Comparison of ENCODE assay signal across 12 cellular contexts in the genomic region with DNA sequence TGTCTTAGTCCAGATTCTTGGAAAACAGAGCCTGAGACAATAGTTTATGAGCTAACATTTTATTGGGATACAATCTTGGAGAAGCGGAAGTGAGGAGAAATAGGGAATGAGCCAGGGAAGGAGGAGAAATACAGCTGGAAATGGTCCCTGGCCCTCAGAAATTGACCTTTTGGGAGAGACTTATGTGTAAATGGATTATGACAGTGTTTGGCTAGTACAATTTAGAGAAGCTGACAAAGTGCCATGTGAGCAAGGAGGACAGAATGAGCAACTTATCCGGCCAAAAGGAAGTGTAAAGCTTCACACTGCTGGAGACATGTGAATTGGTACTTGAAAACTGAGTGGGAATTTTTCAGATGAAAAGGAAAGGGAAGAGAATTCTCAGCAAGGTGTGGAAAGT. TPM values are rescaled to one million over a fixed set of nuclear protein-coding genes. Genes with fewer than 3 reads are reported as not detected.
DNase-seq lines count a peak whose midpoint lies in the region; ATAC-seq and TF ChIP-seq lines count a peak whose summit lies in the region.
"Had no signal": no experiment of that assay in that cellular context is flagged by ENCODE, and none has a peak within 500 bp of the region (broad histone marks: within the 10 kb centered on the region; RNA-seq: fewer than 3 reads in every experiment).

No MANE protein-coding gene starts in this region.

- H3K18ac ChIP-seq in mesenchymal stem cell (ENCODE audit: low read depth in 1 of 2, low read length in 2 of 2) = no peak overlapping the region

- H3K4ac ChIP-seq in mesenchymal stem cell (ENCODE audit: low read depth in 1 of 2, low read length in 2 of 2) = no peak overlapping the region

- H2AK5ac ChIP-seq in mesenchymal stem cell (ENCODE audit: low read length, severe bottlenecking) = no peak overlapping the region

- peaks cover 8% of the 10 kb centered on the region for H3K79me1 ChIP-seq in mesenchymal stem cell (replicated peaks; ENCODE audit: low read length, poor library complexity, severe bottlenecking)

- H2AFZ ChIP-seq in mesenchymal stem cell (ENCODE audit: low read depth, low read length) = no peak overlapping the region

- no peaks in the 10 kb centered on the region for H3K9me3 Mint-ChIP-seq in activated T-helper 17 cell treated with anti-CD3 and anti-CD28 coated beads, Interleukin-2, amount 50 U/mL, for 72 hours

- intact Hi-C loops in left ventricle myocardium inferior (cut with micrococcal nuclease) = no loop called here
- intact Hi-C loops in Right ventricle myocardium inferior (cut with DNase I) = no loop called here

- H2BK120ac ChIP-seq in mesenchymal stem cell (ENCODE audit: low read depth, low read length) = no peak overlapping the region

- no peak overlapping the region for H4K91ac ChIP-seq in mesenchymal stem cell (ENCODE audit: low read length)

- no peak for DNase-seq in left ventricle myocardium inferior
- DNase-seq in Right ventricle myocardium inferior (ENCODE audit: missing footprints) = no peak
- no peak for DNase-seq in mesenchymal stem cell
- DNase-seq in tibial nerve (ENCODE audit: low spot score in 2 of 2) = no peak
- DNase-seq in D341Med (ENCODE audit: low spot score) = no peak
- DNase-seq: hippocampal formation, NCI-H2029, occipital lobe, SIG-M5 had no signal

- H3K27ac ChIP-seq in left ventricle myocardium inferior (replicated peaks) (no peak overlapping the region), mesenchymal stem cell (ENCODE audit: low read length, poor library complexity, severe bottlenecking) (peak overlapping the region; percentile 17), tibial nerve (peak overlapping the region in 1 of 4 donors; percentile 19)

- no peaks in the 10 kb centered on the region for H3K27me3 Mint-ChIP-seq in activated T-helper 17 cell treated with anti-CD3 and anti-CD28 coated beads, Interleukin-2, amount 50 U/mL, for 72 hours

- H3K4me3 ChIP-seq in left ventricle myocardium inferior = peak overlapping the region; percentile 60
- peak overlapping the region in 1 of 2 experiments; percentile 87 for H3K4me3 ChIP-seq in mesenchymal stem cell (ENCODE audit: insufficient read depth in 1 of 2, low read depth in 1 of 2, low read length in 2 of 2)
- no peak overlapping the region for H3K4me3 ChIP-seq in tibial nerve

- H3K4me3 Mint-ChIP-seq in activated T-helper 17 cell treated with anti-CD3 and anti-CD28 coated beads, Interleukin-2, amount 50 U/mL, for 72 hours = peak overlapping the region; percentile 97

- H3K36me3 Mint-ChIP-seq in activated T-helper 17 cell treated with anti-CD3 and anti-CD28 coated beads, Interleukin-2, amount 50 U/mL, for 72 hours (ENCODE audit: low read depth) = peaks cover 85% of the 10 kb centered on the region

- no peak for TF ChIP-seq EP300 in tibial nerve (IDR thresholded peaks at IDR 0.05)

- H3K9ac ChIP-seq in mesenchymal stem cell (ENCODE audit: low read length) = peak overlapping the region; percentile 96

- no peak for TF ChIP-seq CTCF in left ventricle myocardium inferior (IDR thresholded peaks at IDR 0.05; ENCODE audit: borderline replicate concordance)
- TF ChIP-seq CTCF in tibial nerve (IDR thresholded peaks at IDR 0.05) = no peak

- peaks cover 48% of the 10 kb centered on the region for H3K4me1 Mint-ChIP-seq in activated T-helper 17 cell treated with anti-CD3 and anti-CD28 coated beads, Interleukin-2, amount 50 U/mL, for 72 hours

- H3K14ac ChIP-seq in mesenchymal stem cell (ENCODE audit: low read length in 2 of 2) = no peak overlapping the region

- WGBS in mesenchymal stem cell = 66% methylated on average over 2 of the region's 2 CpGs
- WGBS in tibial nerve, 2 donors = 58 to 66% methylated on average over 2 of the region's 2 CpGs

- H3K9me3 ChIP-seq in left ventricle myocardium inferior (replicated peaks) = no peaks in the 10 kb centered on the region
- no peaks in the 10 kb centered on the region for H3K9me3 ChIP-seq in mesenchymal stem cell (ENCODE audit: control insufficient read depth, low read length)
- no peaks in the 10 kb centered on the region for H3K9me3 ChIP-seq in tibial nerve

- H3K4me2 ChIP-seq in mesenchymal stem cell (ENCODE audit: low read length, poor library complexity, severe bottlenecking) = peak overlapping the region; percentile 48

- no peak for ATAC-seq in Right ventricle myocardium inferior
- ATAC-seq in activated T-helper 17 cell treated with anti-CD3 and anti-CD28 coated beads, Interleukin-2, amount 50 U/mL, for 72 hours (replicated peaks) = no peak
- ATAC-seq in HG02623 (IDR thresholded peaks at IDR 0.05; ENCODE audit: unreplicated experiment) = no peak
- ATAC-seq in HG03135 (IDR thresholded peaks at IDR 0.05; ENCODE audit: unreplicated experiment) = no peak

- H3K27me3 ChIP-seq in left ventricle myocardium inferior (ENCODE audit: low read depth) = no peaks in the 10 kb centered on the region
- H3K27me3 ChIP-seq in mesenchymal stem cell (ENCODE audit: control insufficient read depth in 1 of 2, insufficient read depth in 1 of 2, low read length in 2 of 2) = no peaks in the 10 kb centered on the region
- no peaks in the 10 kb centered on the region for H3K27me3 ChIP-seq in tibial nerve

- H2BK5ac ChIP-seq in mesenchymal stem cell (ENCODE audit: low read depth, low read length, poor library complexity, severe bottlenecking) = no peak overlapping the region

- H3K27ac Mint-ChIP-seq in activated T-helper 17 cell treated with anti-CD3 and anti-CD28 coated beads, Interleukin-2, amount 50 U/mL, for 72 hours = peak overlapping the region; percentile 99

- no peak overlapping the region for H2BK12ac ChIP-seq in mesenchymal stem cell (ENCODE audit: low read length in 2 of 2)

- H2BK15ac ChIP-seq in mesenchymal stem cell (ENCODE audit: low read depth, poor library complexity, severe bottlenecking) = no peak overlapping the region

- H4K8ac ChIP-seq in mesenchymal stem cell (ENCODE audit: low read length) = no peak overlapping the region

- no peak overlapping the region for H3K23ac ChIP-seq in mesenchymal stem cell (ENCODE audit: low read length in 2 of 2)

- TF ChIP-seq POLR2A in tibial nerve (IDR thresholded peaks at IDR 0.05) = no peak

- H3K4me1 ChIP-seq in left ventricle myocardium inferior (peaks cover 3% of the 10 kb centered on the region), mesenchymal stem cell (ENCODE audit: control insufficient read depth, insufficient read depth, low read depth, low read length) (peaks cover 4% of the 10 kb centered on the region), tibial nerve (peaks cover 0 to 15% (median 5%) of the 10 kb centered on the region in 4 donors)

- H3K36me3 ChIP-seq in left ventricle myocardium inferior (no peaks in the 10 kb centered on the region), mesenchymal stem cell (ENCODE audit: control insufficient read depth in 1 of 2, insufficient read depth in 2 of 2, low read depth in 1 of 2, low read length in 2 of 2) (peaks cover 8 to 21% of the 10 kb centered on the region in 2 experiments), tibial nerve (no peaks in the 10 kb centered on the region)

RNA-seq across cellular contexts. Expression of a gene that starts 2.9 kb away (rescaled TPM):
- 7.0 TPM for total RNA-seq in left ventricle myocardium inferior
- total RNA-seq in Right ventricle myocardium inferior = 12.2 TPM
- 10 to 100 TPM; 45.9 to 50.2 TPM for total RNA-seq in activated T-helper 17 cell treated with anti-CD3 and anti-CD28 coated beads, Interleukin-2, amount 50 U/mL, for 72 hours
- polyA plus RNA-seq in mesenchymal stem cell (2013, experiment 1 of 2) = 29.1 TPM
- 31.3 TPM for polyA plus RNA-seq in mesenchymal stem cell (2013, experiment 2 of 2)
- total RNA-seq in tibial nerve = 10 to 100 TPM in 1 of 4 donors, 1 to 10 TPM in 3; 4.7 to 12.3 (median 6.5) TPM

RNA-seq across cellular contexts. Expression of a gene that starts 28.0 kb away (rescaled TPM):
- total RNA-seq in left ventricle myocardium inferior (32.7 TPM), Right ventricle myocardium inferior (31.1 TPM), tibial nerve (10 to 100 TPM; 16.5 to 34.7 (median 22.2) TPM)
- total RNA-seq in activated T-helper 17 cell treated with anti-CD3 and anti-CD28 coated beads, Interleukin-2, amount 50 U/mL, for 72 hours = 100 to 1,000 TPM; 113 to 151 TPM
- polyA plus RNA-seq in mesenchymal stem cell (2013, experiment 1 of 2) = 57.8 TPM
- polyA plus RNA-seq in mesenchymal stem cell (2013, experiment 2 of 2) = 61.2 TPM
